1 cellular context compared by ENCODE assay signal in the genomic region with DNA sequence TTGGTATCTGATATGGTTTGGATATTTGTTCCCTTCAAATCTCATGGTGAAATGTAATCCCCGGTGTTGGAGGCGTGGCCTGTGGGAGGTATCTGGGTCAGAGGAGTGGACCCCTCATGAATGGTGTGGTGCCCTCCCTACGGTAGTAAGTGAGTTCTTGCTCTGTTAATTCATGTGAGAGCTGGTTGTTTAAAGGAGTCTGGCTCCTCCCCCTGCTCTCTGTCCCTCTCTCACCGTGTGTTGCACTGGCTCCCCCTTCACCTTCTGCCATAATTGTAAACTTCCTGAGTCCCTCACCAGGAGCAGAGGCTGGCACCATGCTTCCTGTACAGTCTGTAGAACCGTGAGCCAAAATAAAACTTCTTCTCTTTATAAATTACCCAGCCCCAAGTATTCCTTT.
TF ChIP-seq lines count a peak whose summit lies in the region.

No MANE protein-coding gene starts in this region.

TF ChIP-seq in HepG2, 621 proteins besides CTCF, POLR2A, EP300 and RAD21 (continued from another document and continues in another):
- TF ChIP-seq, protein P1, sequence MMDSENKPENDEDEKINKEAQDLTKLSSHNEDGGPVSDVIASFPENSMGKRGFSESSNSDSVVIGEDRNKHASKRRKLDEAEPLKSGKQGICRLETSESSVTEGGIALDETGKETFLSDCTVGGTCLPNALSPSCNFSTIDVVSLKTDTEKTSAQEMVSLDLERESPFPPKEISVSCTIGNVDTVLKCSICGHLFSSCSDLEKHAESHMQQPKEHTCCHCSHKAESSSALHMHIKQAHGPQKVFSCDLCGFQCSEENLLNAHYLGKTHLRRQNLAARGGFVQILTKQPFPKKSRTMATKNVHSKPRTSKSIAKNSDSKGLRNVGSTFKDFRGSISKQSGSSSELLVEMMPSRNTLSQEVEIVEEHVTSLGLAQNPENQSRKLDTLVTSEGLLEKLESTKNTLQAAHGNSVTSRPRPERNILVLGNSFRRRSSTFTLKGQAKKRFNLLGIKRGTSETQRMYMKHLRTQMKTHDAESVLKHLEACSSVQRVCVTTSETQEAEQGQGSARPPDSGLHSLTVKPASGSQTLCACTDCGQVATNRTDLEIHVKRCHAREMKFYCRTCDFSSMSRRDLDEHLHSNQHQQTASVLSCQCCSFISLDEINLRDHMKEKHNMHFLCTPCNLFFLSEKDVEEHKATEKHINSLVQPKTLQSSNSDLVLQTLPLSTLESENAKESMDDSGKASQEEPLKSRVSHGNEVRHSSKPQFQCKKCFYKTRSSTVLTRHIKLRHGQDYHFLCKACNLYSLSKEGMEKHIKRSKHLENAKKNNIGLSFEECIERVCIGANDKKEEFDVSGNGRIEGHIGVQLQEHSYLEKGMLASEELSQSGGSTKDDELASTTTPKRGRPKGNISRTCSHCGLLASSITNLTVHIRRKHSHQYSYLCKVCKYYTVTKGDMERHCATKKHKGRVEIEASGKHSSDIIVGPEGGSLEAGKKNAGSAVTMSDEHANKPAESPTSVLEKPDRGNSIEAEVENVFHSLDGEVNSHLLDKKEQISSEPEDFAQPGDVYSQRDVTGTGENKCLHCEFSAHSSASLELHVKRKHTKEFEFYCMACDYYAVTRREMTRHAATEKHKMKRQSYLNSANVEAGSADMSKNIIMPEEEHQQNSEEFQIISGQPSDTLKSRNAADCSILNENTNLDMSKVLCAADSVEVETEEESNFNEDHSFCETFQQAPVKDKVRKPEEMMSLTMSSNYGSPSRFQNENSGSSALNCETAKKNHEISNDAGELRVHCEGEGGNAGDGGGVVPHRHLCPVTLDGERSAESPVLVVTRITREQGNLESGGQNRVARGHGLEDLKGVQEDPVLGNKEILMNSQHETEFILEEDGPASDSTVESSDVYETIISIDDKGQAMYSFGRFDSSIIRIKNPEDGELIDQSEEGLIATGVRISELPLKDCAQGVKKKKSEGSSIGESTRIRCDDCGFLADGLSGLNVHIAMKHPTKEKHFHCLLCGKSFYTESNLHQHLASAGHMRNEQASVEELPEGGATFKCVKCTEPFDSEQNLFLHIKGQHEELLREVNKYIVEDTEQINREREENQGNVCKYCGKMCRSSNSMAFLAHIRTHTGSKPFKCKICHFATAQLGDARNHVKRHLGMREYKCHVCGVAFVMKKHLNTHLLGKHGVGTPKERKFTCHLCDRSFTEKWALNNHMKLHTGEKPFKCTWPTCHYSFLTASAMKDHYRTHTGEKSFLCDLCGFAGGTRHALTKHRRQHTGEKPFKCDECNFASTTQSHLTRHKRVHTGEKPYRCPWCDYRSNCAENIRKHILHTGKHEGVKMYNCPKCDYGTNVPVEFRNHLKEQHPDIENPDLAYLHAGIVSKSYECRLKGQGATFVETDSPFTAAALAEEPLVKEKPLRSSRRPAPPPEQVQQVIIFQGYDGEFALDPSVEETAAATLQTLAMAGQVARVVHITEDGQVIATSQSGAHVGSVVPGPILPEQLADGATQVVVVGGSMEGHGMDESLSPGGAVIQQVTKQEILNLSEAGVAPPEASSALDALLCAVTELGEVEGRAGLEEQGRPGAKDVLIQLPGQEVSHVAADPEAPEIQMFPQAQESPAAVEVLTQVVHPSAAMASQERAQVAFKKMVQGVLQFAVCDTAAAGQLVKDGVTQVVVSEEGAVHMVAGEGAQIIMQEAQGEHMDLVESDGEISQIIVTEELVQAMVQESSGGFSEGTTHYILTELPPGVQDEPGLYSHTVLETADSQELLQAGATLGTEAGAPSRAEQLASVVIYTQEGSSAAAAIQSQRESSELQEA (CRISPR knock-in tag; IDR thresholded peaks at IDR 0.05; ENCODE audit: not compliant biosample characterization): no peak
- TF ChIP-seq RNF2 (conservative IDR thresholded peaks at IDR 0.05; ENCODE audit: low read depth): no peak
- TF ChIP-seq ZBTB42 (CRISPR knock-in tag; IDR thresholded peaks at IDR 0.05): no peak
- no peak for TF ChIP-seq MTF2 (CRISPR knock-in tag; IDR thresholded peaks at IDR 0.05; ENCODE audit: borderline replicate concordance)
- peak; percentile 34 for TF ChIP-seq YY1 (IDR thresholded peaks at IDR 0.05; ENCODE audit: insufficient read depth, insufficient replicate concordance, low read depth, low read length)
- no peak for TF ChIP-seq ZMYM2 (CRISPR knock-in tag; IDR thresholded peaks at IDR 0.05)
- peak; percentile 51 for TF ChIP-seq SAP130 (CRISPR knock-in tag; IDR thresholded peaks at IDR 0.05; ENCODE audit: low read depth)
- no peak for TF ChIP-seq MAFG (CRISPR knock-in tag; IDR thresholded peaks at IDR 0.05)
- TF ChIP-seq, protein P2, sequence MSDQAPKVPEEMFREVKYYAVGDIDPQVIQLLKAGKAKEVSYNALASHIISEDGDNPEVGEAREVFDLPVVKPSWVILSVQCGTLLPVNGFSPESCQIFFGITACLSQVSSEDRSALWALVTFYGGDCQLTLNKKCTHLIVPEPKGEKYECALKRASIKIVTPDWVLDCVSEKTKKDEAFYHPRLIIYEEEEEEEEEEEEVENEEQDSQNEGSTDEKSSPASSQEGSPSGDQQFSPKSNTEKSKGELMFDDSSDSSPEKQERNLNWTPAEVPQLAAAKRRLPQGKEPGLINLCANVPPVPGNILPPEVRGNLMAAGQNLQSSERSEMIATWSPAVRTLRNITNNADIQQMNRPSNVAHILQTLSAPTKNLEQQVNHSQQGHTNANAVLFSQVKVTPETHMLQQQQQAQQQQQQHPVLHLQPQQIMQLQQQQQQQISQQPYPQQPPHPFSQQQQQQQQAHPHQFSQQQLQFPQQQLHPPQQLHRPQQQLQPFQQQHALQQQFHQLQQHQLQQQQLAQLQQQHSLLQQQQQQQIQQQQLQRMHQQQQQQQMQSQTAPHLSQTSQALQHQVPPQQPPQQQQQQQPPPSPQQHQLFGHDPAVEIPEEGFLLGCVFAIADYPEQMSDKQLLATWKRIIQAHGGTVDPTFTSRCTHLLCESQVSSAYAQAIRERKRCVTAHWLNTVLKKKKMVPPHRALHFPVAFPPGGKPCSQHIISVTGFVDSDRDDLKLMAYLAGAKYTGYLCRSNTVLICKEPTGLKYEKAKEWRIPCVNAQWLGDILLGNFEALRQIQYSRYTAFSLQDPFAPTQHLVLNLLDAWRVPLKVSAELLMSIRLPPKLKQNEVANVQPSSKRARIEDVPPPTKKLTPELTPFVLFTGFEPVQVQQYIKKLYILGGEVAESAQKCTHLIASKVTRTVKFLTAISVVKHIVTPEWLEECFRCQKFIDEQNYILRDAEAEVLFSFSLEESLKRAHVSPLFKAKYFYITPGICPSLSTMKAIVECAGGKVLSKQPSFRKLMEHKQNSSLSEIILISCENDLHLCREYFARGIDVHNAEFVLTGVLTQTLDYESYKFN (CRISPR knock-in tag; conservative IDR thresholded peaks at IDR 0.05): peak; percentile 32; the same call in 1 of the 2 replicates
- TF ChIP-seq ZSCAN22 (CRISPR knock-in tag; IDR thresholded peaks at IDR 0.05): no peak
- TF ChIP-seq, protein P3, sequence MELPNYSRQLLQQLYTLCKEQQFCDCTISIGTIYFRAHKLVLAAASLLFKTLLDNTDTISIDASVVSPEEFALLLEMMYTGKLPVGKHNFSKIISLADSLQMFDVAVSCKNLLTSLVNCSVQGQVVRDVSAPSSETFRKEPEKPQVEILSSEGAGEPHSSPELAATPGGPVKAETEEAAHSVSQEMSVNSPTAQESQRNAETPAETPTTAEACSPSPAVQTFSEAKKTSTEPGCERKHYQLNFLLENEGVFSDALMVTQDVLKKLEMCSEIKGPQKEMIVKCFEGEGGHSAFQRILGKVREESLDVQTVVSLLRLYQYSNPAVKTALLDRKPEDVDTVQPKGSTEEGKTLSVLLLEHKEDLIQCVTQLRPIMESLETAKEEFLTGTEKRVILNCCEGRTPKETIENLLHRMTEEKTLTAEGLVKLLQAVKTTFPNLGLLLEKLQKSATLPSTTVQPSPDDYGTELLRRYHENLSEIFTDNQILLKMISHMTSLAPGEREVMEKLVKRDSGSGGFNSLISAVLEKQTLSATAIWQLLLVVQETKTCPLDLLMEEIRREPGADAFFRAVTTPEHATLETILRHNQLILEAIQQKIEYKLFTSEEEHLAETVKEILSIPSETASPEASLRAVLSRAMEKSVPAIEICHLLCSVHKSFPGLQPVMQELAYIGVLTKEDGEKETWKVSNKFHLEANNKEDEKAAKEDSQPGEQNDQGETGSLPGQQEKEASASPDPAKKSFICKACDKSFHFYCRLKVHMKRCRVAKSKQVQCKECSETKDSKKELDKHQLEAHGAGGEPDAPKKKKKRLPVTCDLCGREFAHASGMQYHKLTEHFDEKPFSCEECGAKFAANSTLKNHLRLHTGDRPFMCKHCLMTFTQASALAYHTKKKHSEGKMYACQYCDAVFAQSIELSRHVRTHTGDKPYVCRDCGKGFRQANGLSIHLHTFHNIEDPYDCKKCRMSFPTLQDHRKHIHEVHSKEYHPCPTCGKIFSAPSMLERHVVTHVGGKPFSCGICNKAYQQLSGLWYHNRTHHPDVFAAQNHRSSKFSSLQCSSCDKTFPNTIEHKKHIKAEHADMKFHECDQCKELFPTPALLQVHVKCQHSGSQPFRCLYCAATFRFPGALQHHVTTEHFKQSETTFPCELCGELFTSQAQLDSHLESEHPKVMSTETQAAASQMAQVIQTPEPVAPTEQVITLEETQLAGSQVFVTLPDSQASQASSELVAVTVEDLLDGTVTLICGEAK (IDR thresholded peaks at IDR 0.05): no peak
- TF ChIP-seq, protein P3 (CRISPR knock-in tag; IDR thresholded peaks at IDR 0.05): peak; percentile 24; the same call in 1 of the 2 replicates
- no peak for TF ChIP-seq HDAC2 (CRISPR knock-in tag; IDR thresholded peaks at IDR 0.05)
- peak; percentile 48; the same call in 1 of the 2 replicates for TF ChIP-seq BRCA1 (CRISPR knock-in tag; IDR thresholded peaks at IDR 0.05)
- TF ChIP-seq ZNF75D (CRISPR knock-in tag; IDR thresholded peaks at IDR 0.05; ENCODE audit: borderline replicate concordance): no peak
- TF ChIP-seq FOXK2 (IDR thresholded peaks at IDR 0.05): no peak
- peak; percentile 29; the same call in 1 of the 2 replicates for TF ChIP-seq ZNF501 (CRISPR knock-in tag; IDR thresholded peaks at IDR 0.05)
- TF ChIP-seq ZNF441 (CRISPR knock-in tag; IDR thresholded peaks at IDR 0.05; ENCODE audit: borderline replicate concordance): no peak
- no peak for TF ChIP-seq ZMYM3 (CRISPR knock-in tag; IDR thresholded peaks at IDR 0.05)
- no peak for TF ChIP-seq KAT7 (CRISPR knock-in tag; IDR thresholded peaks at IDR 0.05; ENCODE audit: borderline replicate concordance)
- peak; percentile 32; the same call in 1 of the 2 replicates for TF ChIP-seq GABPB1 (CRISPR knock-in tag; IDR thresholded peaks at IDR 0.05)
- TF ChIP-seq ZNF20 (CRISPR knock-in tag; IDR thresholded peaks at IDR 0.05): no peak
- no peak for TF ChIP-seq ZNF232 (CRISPR knock-in tag; IDR thresholded peaks at IDR 0.05; ENCODE audit: borderline replicate concordance)
- TF ChIP-seq TMF1 (CRISPR knock-in tag; IDR thresholded peaks at IDR 0.05; ENCODE audit: low read depth): no peak
- TF ChIP-seq, protein P4, sequence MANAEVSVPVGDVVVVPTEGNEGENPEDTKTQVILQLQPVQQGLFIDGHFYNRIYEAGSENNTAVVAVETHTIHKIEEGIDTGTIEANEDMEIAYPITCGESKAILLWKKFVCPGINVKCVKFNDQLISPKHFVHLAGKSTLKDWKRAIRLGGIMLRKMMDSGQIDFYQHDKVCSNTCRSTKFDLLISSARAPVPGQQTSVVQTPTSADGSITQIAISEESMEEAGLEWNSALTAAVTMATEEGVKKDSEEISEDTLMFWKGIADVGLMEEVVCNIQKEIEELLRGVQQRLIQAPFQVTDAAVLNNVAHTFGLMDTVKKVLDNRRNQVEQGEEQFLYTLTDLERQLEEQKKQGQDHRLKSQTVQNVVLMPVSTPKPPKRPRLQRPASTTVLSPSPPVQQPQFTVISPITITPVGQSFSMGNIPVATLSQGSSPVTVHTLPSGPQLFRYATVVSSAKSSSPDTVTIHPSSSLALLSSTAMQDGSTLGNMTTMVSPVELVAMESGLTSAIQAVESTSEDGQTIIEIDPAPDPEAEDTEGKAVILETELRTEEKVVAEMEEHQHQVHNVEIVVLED (CRISPR knock-in tag; IDR thresholded peaks at IDR 0.05; ENCODE audit: borderline replicate concordance): no peak
- TF ChIP-seq ZNF333 (CRISPR knock-in tag; IDR thresholded peaks at IDR 0.05; ENCODE audit: borderline replicate concordance): no peak
- TF ChIP-seq, protein P5, sequence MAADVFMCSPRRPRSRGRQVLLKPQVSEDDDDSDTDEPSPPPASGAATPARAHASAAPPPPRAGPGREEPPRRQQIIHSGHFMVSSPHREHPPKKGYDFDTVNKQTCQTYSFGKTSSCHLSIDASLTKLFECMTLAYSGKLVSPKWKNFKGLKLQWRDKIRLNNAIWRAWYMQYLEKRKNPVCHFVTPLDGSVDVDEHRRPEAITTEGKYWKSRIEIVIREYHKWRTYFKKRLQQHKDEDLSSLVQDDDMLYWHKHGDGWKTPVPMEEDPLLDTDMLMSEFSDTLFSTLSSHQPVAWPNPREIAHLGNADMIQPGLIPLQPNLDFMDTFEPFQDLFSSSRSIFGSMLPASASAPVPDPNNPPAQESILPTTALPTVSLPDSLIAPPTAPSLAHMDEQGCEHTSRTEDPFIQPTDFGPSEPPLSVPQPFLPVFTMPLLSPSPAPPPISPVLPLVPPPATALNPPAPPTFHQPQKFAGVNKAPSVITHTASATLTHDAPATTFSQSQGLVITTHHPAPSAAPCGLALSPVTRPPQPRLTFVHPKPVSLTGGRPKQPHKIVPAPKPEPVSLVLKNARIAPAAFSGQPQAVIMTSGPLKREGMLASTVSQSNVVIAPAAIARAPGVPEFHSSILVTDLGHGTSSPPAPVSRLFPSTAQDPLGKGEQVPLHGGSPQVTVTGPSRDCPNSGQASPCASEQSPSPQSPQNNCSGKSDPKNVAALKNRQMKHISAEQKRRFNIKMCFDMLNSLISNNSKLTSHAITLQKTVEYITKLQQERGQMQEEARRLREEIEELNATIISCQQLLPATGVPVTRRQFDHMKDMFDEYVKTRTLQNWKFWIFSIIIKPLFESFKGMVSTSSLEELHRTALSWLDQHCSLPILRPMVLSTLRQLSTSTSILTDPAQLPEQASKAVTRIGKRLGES (CRISPR knock-in tag; IDR thresholded peaks at IDR 0.05; ENCODE audit: borderline replicate concordance): no peak
- TF ChIP-seq EZH2 (conservative IDR thresholded peaks at IDR 0.05; ENCODE audit: low read depth, low read length): no peak
- no peak for TF ChIP-seq YEATS4 (CRISPR knock-in tag; IDR thresholded peaks at IDR 0.05; ENCODE audit: borderline replicate concordance)
